In the genomic region with DNA sequence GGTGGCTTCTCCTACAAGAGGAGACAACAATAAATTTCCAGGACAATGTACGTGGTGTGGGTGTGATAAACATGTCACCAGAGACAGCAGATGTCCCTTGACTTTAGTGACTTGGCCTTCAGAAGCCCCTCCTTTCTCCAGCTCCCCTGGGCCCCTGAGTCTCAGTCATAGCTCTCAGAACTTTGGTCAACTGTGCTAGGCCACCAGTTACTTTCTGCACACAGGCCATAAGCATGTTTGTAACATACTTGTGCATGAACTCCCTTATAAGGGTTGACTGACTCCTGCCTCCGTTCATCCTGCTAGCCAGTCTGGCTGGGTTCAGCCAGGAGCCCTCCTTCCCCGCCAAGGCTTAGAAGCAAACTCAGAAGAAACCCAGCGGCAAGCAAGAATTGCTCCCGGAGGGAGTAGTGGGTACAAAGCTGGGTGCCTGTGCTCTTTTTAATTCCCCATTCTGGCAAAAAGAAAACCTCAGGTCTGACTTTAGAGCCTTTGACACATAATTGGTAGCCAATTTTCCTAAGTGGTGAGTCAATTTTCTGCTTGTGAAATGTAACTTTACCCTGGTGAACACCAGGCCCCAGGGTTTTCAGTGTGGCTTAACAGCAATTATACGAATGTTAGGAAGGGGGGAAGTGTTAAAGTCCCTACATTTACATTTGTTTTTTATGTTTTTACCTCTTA, we compare ENCODE assay signal across 8 cellular contexts. TPM values are rescaled to one million over a fixed set of nuclear protein-coding genes. Genes with fewer than 3 reads are reported as not detected.
DNase-seq lines count a peak whose midpoint lies in the region; ATAC-seq and TF ChIP-seq lines count a peak whose summit lies in the region.

No MANE protein-coding gene starts in this region.

- no peak overlapping the region for H3K27ac ChIP-seq in iPS-20b (ENCODE audit: low read length)
- H3K27ac ChIP-seq in transverse colon, result peak overlapping the region; percentile 51 to 68 (median 62)

- no peak overlapping the region for H3K9ac ChIP-seq in iPS-20b (ENCODE audit: low read depth, low read length)

- 73% methylated on average over 6 of the region's 6 CpGs; no CpG with 5 or more reads in 1 of the 2 donors for WGBS in transverse colon (ENCODE audit: low coverage in 1 of 2), 2 donors

- in situ Hi-C loops in transverse colon (cut with MboI; ENCODE audit: low pct_ligation_motif_present in 1 of 4, low pct_unique_long_range_greater_than_20kb in 1 of 4, low sequenced_read_pairs in 3 of 4), result no loop called here

- ATAC-seq in GM19023 (IDR thresholded peaks at IDR 0.05; ENCODE audit: unreplicated experiment) (peak; percentile 65), HG02973 (IDR thresholded peaks at IDR 0.05; ENCODE audit: unreplicated experiment) (peak; percentile 67)

- H3K9me3 ChIP-seq in iPS-20b (ENCODE audit: insufficient read depth, low read depth, low read length) (no peaks in the 10 kb centered on the region), transverse colon (no peaks in the 10 kb centered on the region)

- H3K4me1 ChIP-seq in iPS-20b (ENCODE audit: insufficient read depth, low read length) (peaks cover 25% of the 10 kb centered on the region; the same call in 1 of the 2 replicates), transverse colon (peaks cover 0 to 17% (median 7%) of the 10 kb centered on the region in 4 donors)

- no peak for TF ChIP-seq EP300 in transverse colon (IDR thresholded peaks at IDR 0.05; ENCODE audit: low read depth)

- intact Hi-C loops in transverse colon (cut with DNase I; ENCODE audit: low total_unique reads), result no loop called here

- no peak for TF ChIP-seq CTCF in transverse colon (IDR thresholded peaks at IDR 0.05)

- H3K4me3 ChIP-seq in iPS-20b (ENCODE audit: low read length) (peak overlapping the region; percentile 31; the same call in 1 of the 2 replicates), transverse colon (no peak overlapping the region)

- TF ChIP-seq POLR2A in transverse colon (IDR thresholded peaks at IDR 0.05), result no peak

- DNase-seq in transverse colon, result no peak
- DNase-seq in NCI-H2029 treated with DMSO at 0.1 percent for 48 hours (lab: John Stamatoyannopoulos, UW), result no peak
- no peak for DNase-seq in activated CD4-positive, alpha-beta T cell treated with anti-CD3 and anti-CD28 coated beads for 1 hour
- DNase-seq in Kasumi-1 (lab: John Stamatoyannopoulos, UW), result no peak

- H3K36me3 ChIP-seq in iPS-20b (ENCODE audit: insufficient read depth, low read depth, low read length), result no peaks in the 10 kb centered on the region
- no peaks in the 10 kb centered on the region for H3K36me3 ChIP-seq in transverse colon

- H3K27me3 ChIP-seq in iPS-20b (ENCODE audit: insufficient read depth, low read length) (peaks cover 96% of the 10 kb centered on the region), transverse colon (peaks cover 38% of the 10 kb centered on the region)

TF ChIP-seq in PFSK-1, 5 proteins besides CTCF, POLR2A, EP300 and RAD21:
- no peak for TF ChIP-seq REST (IDR thresholded peaks at IDR 0.05; ENCODE audit: insufficient read depth in 1 of 2, low read depth in 2 of 2, low read length in 2 of 2)
- TF ChIP-seq POLR2AphosphoS5 (IDR thresholded peaks at IDR 0.05; ENCODE audit: low read depth, low read length), result 0 out of 2 replicates have a peak, but pooled peaks have one; percentile 9
- TF ChIP-seq FOXP2 (optimal IDR thresholded peaks at IDR 0.05; ENCODE audit: borderline replicate concordance, extremely low read depth, extremely low read length, insufficient read depth), result no peak
- 0 out of 2 replicates have a peak, but pooled peaks have one; percentile 23 for TF ChIP-seq SIN3A (IDR thresholded peaks at IDR 0.05; ENCODE audit: borderline replicate concordance, insufficient read depth, low read length)
- TF ChIP-seq TAF1 (IDR thresholded peaks at IDR 0.05; ENCODE audit: borderline replicate concordance, insufficient read depth, low read length), result peak; percentile 32; the same call in 1 of the 2 replicates
TF ChIP-seq in PFSK-1: peak in this region for 3.

RNA-seq across cellular contexts. Expression of gene EBF1, which starts 49.2 kb away (rescaled TPM):
- polyA plus RNA-seq in PFSK-1 (2012; ENCODE audit: insufficient read length, low read depth), result 30.2 TPM
- 10 to 100 TPM in 2 of 4 donors, 1 to 10 TPM in 2; 5.3 to 23.6 (median 10.1) TPM for total RNA-seq in transverse colon
